8 cellular contexts compared by ENCODE assay signal in genomic region chr1:28737245-28738137, GRCh38. TPM values are rescaled to one million over a fixed set of nuclear protein-coding genes. Genes with fewer than 3 reads are reported as not detected.
DNase-seq lines count a peak whose midpoint lies in the region; TF ChIP-seq lines count a peak whose summit lies in the region.

No MANE protein-coding gene starts in this region.

- no peak for TF ChIP-seq RAD21 in SK-N-SH (IDR thresholded peaks at IDR 0.05; ENCODE audit: low read length)

- TF ChIP-seq CTCF in GM20000 (IDR thresholded peaks at IDR 0.05; ENCODE audit: extremely low read depth, missing control alignments) (no peak), SK-N-SH (IDR thresholded peaks at IDR 0.05) (no peak), adrenal gland (IDR thresholded peaks at IDR 0.05) (no peak), sigmoid colon (IDR thresholded peaks at IDR 0.05) (no peak)

- peaks cover 0 to 2% of the 10 kb centered on the region in 2 donors for H3K27me3 Mint-ChIP-seq in CD4-positive, alpha-beta memory T cell

- peaks cover 57% of the 10 kb centered on the region for H3K79me2 ChIP-seq in SK-N-SH (ENCODE audit: insufficient read depth)

- H3K27me3 ChIP-seq in CD4-positive, alpha-beta memory T cell (ENCODE audit: insufficient read depth, low read length): no peaks in the 10 kb centered on the region
- H3K27me3 ChIP-seq in SK-N-SH (ENCODE audit: insufficient read depth) (no peaks in the 10 kb centered on the region), adrenal gland (no peaks in the 10 kb centered on the region), sigmoid colon (no peaks in the 10 kb centered on the region)

- H3K36me3 ChIP-seq in CD4-positive, alpha-beta memory T cell (ENCODE audit: insufficient read depth, low read length): peaks cover 31% of the 10 kb centered on the region
- peaks cover 32 to 44% of the 10 kb centered on the region in 2 experiments for H3K36me3 ChIP-seq in SK-N-SH (replicated peaks in 1 of 2; ENCODE audit: control insufficient read depth in 1 of 2, insufficient read depth in 2 of 2, low read length in 1 of 2)
- peaks cover 0 to 41% of the 10 kb centered on the region in 2 donors for H3K36me3 ChIP-seq in adrenal gland (replicated peaks in 1 of 2)
- peaks cover 16 to 44% (median 24%) of the 10 kb centered on the region in 4 donors for H3K36me3 ChIP-seq in sigmoid colon

- peaks cover 21 to 59% (median 35%) of the 10 kb centered on the region in 4 donors for H3K4me1 Mint-ChIP-seq in CD4-positive, alpha-beta memory T cell

- TF ChIP-seq EP300 in SK-N-SH (IDR thresholded peaks at IDR 0.05; ENCODE audit: borderline replicate concordance in 1 of 2, low read depth in 1 of 2, low read length in 1 of 2) (no peak), sigmoid colon (IDR thresholded peaks at IDR 0.05) (no peak)

- TF ChIP-seq POLR2A in adrenal gland (IDR thresholded peaks at IDR 0.05) (peak in 1 of 2 donors; percentile 8), sigmoid colon (IDR thresholded peaks at IDR 0.05) (no peak)

- H3K36me3 Mint-ChIP-seq in CD4-positive, alpha-beta memory T cell: peaks cover 22 to 42% of the 10 kb centered on the region in 2 donors

- H3K27ac ChIP-seq in CD4-positive, alpha-beta memory T cell (ENCODE audit: low read depth, low read length): peak overlapping the region; percentile 90
- peak overlapping the region; percentile 88 for H3K27ac ChIP-seq in SK-N-SH (ENCODE audit: low read depth in 2 of 2, low read length in 1 of 2)
- peak overlapping the region; percentile 83 to 99 (median 96) for H3K27ac ChIP-seq in adrenal gland
- peak overlapping the region; percentile 96 to 97 (median 96) for H3K27ac ChIP-seq in sigmoid colon

- peaks cover 47% of the 10 kb centered on the region for H4K20me1 ChIP-seq in SK-N-SH (ENCODE audit: insufficient read depth)

- peak overlapping the region; percentile 93 to 98 (median 97) for H3K27ac Mint-ChIP-seq in CD4-positive, alpha-beta memory T cell

- peak overlapping the region; percentile 92 to 99 (median 96) for H3K4me3 Mint-ChIP-seq in CD4-positive, alpha-beta memory T cell

- peak overlapping the region; percentile 90 for H3K9ac ChIP-seq in SK-N-SH

- H3K4me1 ChIP-seq in CD4-positive, alpha-beta memory T cell (ENCODE audit: insufficient read depth, low read length): peaks cover 49% of the 10 kb centered on the region
- H3K4me1 ChIP-seq in SK-N-SH (ENCODE audit: control insufficient read depth in 1 of 2, insufficient read depth in 2 of 2, low read depth in 1 of 2, low read length in 1 of 2): peaks cover 14 to 17% of the 10 kb centered on the region in 2 experiments; a peak in 3 of 4 replicates
- H3K4me1 ChIP-seq in adrenal gland (replicated peaks in 1 of 2): peaks cover 13 to 43% of the 10 kb centered on the region in 2 donors
- peaks cover 0 to 51% (median 43%) of the 10 kb centered on the region in 4 donors for H3K4me1 ChIP-seq in sigmoid colon

- H3K4me2 ChIP-seq in SK-N-SH: peak overlapping the region; percentile 86

- no peaks in the 10 kb centered on the region for H3K9me3 ChIP-seq in CD4-positive, alpha-beta memory T cell (ENCODE audit: control insufficient read depth in 1 of 2, low read length in 2 of 2)
- H3K9me3 ChIP-seq in SK-N-SH (no peaks in the 10 kb centered on the region), adrenal gland (replicated peaks in 1 of 3) (no peaks in the 10 kb centered on the region), sigmoid colon (no peaks in the 10 kb centered on the region)

- H2AFZ ChIP-seq in SK-N-SH (ENCODE audit: low read depth): no peak overlapping the region

- H3F3A ChIP-seq in SK-N-SH (replicated peaks; ENCODE audit: insufficient read depth): peaks cover 4% of the 10 kb centered on the region

- CTCF ChIA-PET in CD4-positive, alpha-beta memory T cell (lab: Charles Lee; ENCODE audit: partially characterized antibody): interaction anchor here (0.6 to 4.2 kb wide), 37 partner anchors 9 to 489 kb away, joined by 3 to 83 read pairs (median 5); partner anchors contain the start of genes GMEB1, RNU11, SRSF4 and TAF12
- CTCF ChIA-PET in SK-N-SH (lab: Yijun Ruan, JAX): interaction anchor here (0.6 to 2.6 kb wide), 26 partner anchors 8 to 1458 kb away, joined by 3 to 47 read pairs (median 5); partner anchors contain the start of genes GMEB1, OPRD1, RNU11 and SRSF4

- H3K9me3 Mint-ChIP-seq in CD4-positive, alpha-beta memory T cell: no peaks in the 10 kb centered on the region

- peak in 4 of 5 donors; percentile 4 to 61 (median 30) for DNase-seq in CD4-positive, alpha-beta memory T cell
- DNase-seq in GM20000 (ENCODE audit: low spot score) (peak; percentile 70), KBM-7 (peak; percentile 45), SK-N-SH (peak; percentile 84), adrenal gland (peak; percentile 54 to 72 (median 67)), hepatic stellate cell (ENCODE audit: low spot score) (peak; percentile 52), sigmoid colon (peak; percentile 66), OCI-M2 (lab: John Stamatoyannopoulos, UW; ENCODE audit: unreplicated experiment) (no peak)

- H3K4me3 ChIP-seq in CD4-positive, alpha-beta memory T cell (ENCODE audit: low read length in 2 of 2): peak overlapping the region; percentile 55 to 59
- H3K4me3 ChIP-seq in SK-N-SH (ENCODE audit: low read depth in 2 of 2, low read length in 1 of 2): peak overlapping the region; percentile 77 to 97
- peak overlapping the region; percentile 86 to 97 (median 92) for H3K4me3 ChIP-seq in adrenal gland
- peak overlapping the region; percentile 85 to 97 (median 92) for H3K4me3 ChIP-seq in sigmoid colon

- in situ Hi-C loops in KBM-7 (cut with MboI; ENCODE audit: low pct_unique_long_range_greater_than_20kb, low sequenced_read_pairs): no loop called here

- intact Hi-C loops in CD4-positive, alpha-beta memory T cell (cut with micrococcal nuclease): loop anchor here (2.0 kb wide), 2 partner anchors 147 to 185 kb away; partner anchors contain the start of gene TRNAU1AP
- intact Hi-C loops in adrenal gland (cut with DNase I): no loop called here
- intact Hi-C loops in sigmoid colon (cut with DNase I): loop anchor here (2.0 to 10.0 kb wide), 5 partner anchors 69 to 493 kb away; partner anchors contain the start of genes GMEB1 and TAF12

- POLR2A ChIA-PET in CD4-positive, alpha-beta memory T cell (lab: Charles Lee; ENCODE audit: partially characterized antibody): interaction anchor here (0.5 to 9.0 kb wide), 31 partner anchors 9 to 1061 kb away, joined by 3 to 182 read pairs (median 5); partner anchors contain the start of genes GMEB1, MED18, PHACTR4 and RNU11
- POLR2A ChIA-PET in SK-N-SH (lab: Yijun Ruan, JAX): interaction anchor here (1.0 to 1.8 kb wide), 8 partner anchors 9 to 444 kb away, joined by 3 to 28 read pairs (median 6); partner anchors contain the start of genes GMEB1, RNU11, SRSF4 and TAF12

- WGBS in SK-N-SH (ENCODE audit: low lambda C conversion rate): under 1% methylated on average over 41 of the region's 62 CpGs
- 0 to 1% (median 1%) methylated on average over 45 to 62 of the region's 62 CpGs for WGBS in adrenal gland, 4 donors
- WGBS in sigmoid colon, 2 donors: 0 to 1% methylated on average over 62 of the region's 62 CpGs

- no peaks in the 10 kb centered on the region for H3K9me2 ChIP-seq in SK-N-SH

TF ChIP-seq in SK-N-SH, 30 proteins besides CTCF, POLR2A, EP300 and RAD21:
- no peak for TF ChIP-seq FOXM1 (IDR thresholded peaks at IDR 0.05; ENCODE audit: low read depth)
- TF ChIP-seq NFIC (IDR thresholded peaks at IDR 0.05; ENCODE audit: borderline replicate concordance): no peak
- TF ChIP-seq TEAD4 (IDR thresholded peaks at IDR 0.05; ENCODE audit: borderline replicate concordance, insufficient read depth): no peak
- TF ChIP-seq USF1 (IDR thresholded peaks at IDR 0.05; ENCODE audit: borderline replicate concordance, low read depth): no peak
- TF ChIP-seq MAX (IDR thresholded peaks at IDR 0.05; ENCODE audit: low read depth): peak; percentile 17
- TF ChIP-seq MXI1 (IDR thresholded peaks at IDR 0.05; ENCODE audit: low read depth, low read length): peak; percentile 79; the same call in 1 of the 2 replicates
- TF ChIP-seq FOXJ3 (CRISPR knock-in tag; IDR thresholded peaks at IDR 0.05): no peak
- peak; percentile 64 for TF ChIP-seq CHD2 (IDR thresholded peaks at IDR 0.05; ENCODE audit: low read length, partially characterized antibody)
- TF ChIP-seq SMC3 (IDR thresholded peaks at IDR 0.05; ENCODE audit: low read depth, low read length): no peak
- TF ChIP-seq GABPA (IDR thresholded peaks at IDR 0.05; ENCODE audit: low read depth): no peak
- TF ChIP-seq TAF1 (IDR thresholded peaks at IDR 0.05; ENCODE audit: borderline replicate concordance, low read depth, low read length): peak; percentile 42; the same call in 1 of the 2 replicates
- TF ChIP-seq RXRA (IDR thresholded peaks at IDR 0.05; ENCODE audit: borderline replicate concordance, low read depth): no peak
- TF ChIP-seq POLR2AphosphoS5 (IDR thresholded peaks at IDR 0.05; ENCODE audit: low read depth, low read length): no peak; the same call in 1 of the 2 replicates
- no peak for TF ChIP-seq RFX5 (IDR thresholded peaks at IDR 0.05; ENCODE audit: low read length)
TF ChIP-seq in SK-N-SH: peak in this region for 4.

RNA-seq across cellular contexts. Expression of gene YTHDF2, which starts 0.8 kb away (rescaled TPM):
- total RNA-seq in CD4-positive, alpha-beta memory T cell: 10 to 100 TPM; 65.1 to 76.8 TPM
- 100 to 1,000 TPM; 124 to 173 TPM for polyA plus RNA-seq in CD4-positive, alpha-beta memory T cell
- polyA plus RNA-seq in SK-N-SH (2012; rRNA removed) (45.2 and 54.8 TPM in 2 replicates), adrenal gland (10 to 100 TPM; 41.0 to 75.6 (median 54.6) TPM), sigmoid colon (10 to 100 TPM; 27.0 to 40.5 (median 31.2) TPM)
- 50.3 and 54.5 TPM in 2 replicates for polyA plus RNA-seq in SK-N-SH (2012; cell fraction: cytosol; rRNA removed)
- 32.2 and 56.4 TPM in 2 replicates for polyA plus RNA-seq in SK-N-SH (2012; cell fraction: nucleus; rRNA removed)
- total RNA-seq in adrenal gland (10 to 100 TPM; 45.3 to 95.0 (median 71.6) TPM), sigmoid colon (10 to 100 TPM; 37.9 to 47.0 (median 42.7) TPM)

Comparison
In these comparisons a context has a peak if more than half of its experiments do, and no peak if none do; other contexts are left out.
1. intact Hi-C loops: an anchor here in CD4-positive, alpha-beta memory T cell (2.0 kb wide) and sigmoid colon (2.0 to 10.0 kb wide); none called in adrenal gland.